In genomic region chr2:5981241-5982055, GRCh38 we compare ENCODE assay signal across 10 cellular contexts.
DNase-seq lines count a peak whose midpoint lies in the region; ATAC-seq, FAIRE-seq and TF ChIP-seq lines count a peak whose summit lies in the region.
"Had no signal": no experiment of that assay in that cellular context is flagged by ENCODE, and none has a peak within 500 bp of the region (broad histone marks: within the 10 kb centered on the region; RNA-seq: fewer than 3 reads in every experiment).

No MANE protein-coding gene starts in this region.

- no peak for ATAC-seq in activated naive CD8-positive, alpha-beta T cell treated with anti-CD3 and anti-CD28 coated beads, Interleukin-2, amount 50 U/mL, for 24 hours
- peak; percentile 33 for ATAC-seq in activated CD8-positive, alpha-beta T cell treated with anti-CD3 and anti-CD28 coated beads, Interleukin-2, amount 10 ng/mL, durations not matched to agents 7 days and 5 days
- no peak for ATAC-seq in HG03432 (IDR thresholded peaks at IDR 0.05; ENCODE audit: unreplicated experiment)
- ATAC-seq: upper lobe of right lung had no signal

- DNase-seq in activated naive CD8-positive, alpha-beta T cell treated with anti-CD3 and anti-CD28 coated beads for 36 hours: peak; percentile 1
- DNase-seq in activated naive CD8-positive, alpha-beta T cell treated with anti-CD3 and anti-CD28 coated beads, Interleukin-2, amount 50 U/mL, for 24 hours: no peak
- DNase-seq in activated CD8-positive, alpha-beta T cell treated with anti-CD3 and anti-CD28 coated beads, Interleukin-2, amount 10 ng/mL, durations not matched to agents 7 days and 5 days: no peak
- peak; percentile 73 for DNase-seq in kidney
- no peak for DNase-seq in activated naive CD4-positive, alpha-beta T cell treated with anti-CD3 and anti-CD28 coated beads for 36 hours
- DNase-seq in HFFc6: no peak
- DNase-seq: KBM-7, upper lobe of right lung had no signal

- H3K27ac Mint-ChIP-seq in activated naive CD8-positive, alpha-beta T cell treated with anti-CD3 and anti-CD28 coated beads for 36 hours: no peak overlapping the region
- H3K27ac Mint-ChIP-seq in activated naive CD8-positive, alpha-beta T cell treated with anti-CD3 and anti-CD28 coated beads, Interleukin-2, amount 50 U/mL, for 24 hours: no peak overlapping the region
- H3K27ac Mint-ChIP-seq in activated CD8-positive, alpha-beta T cell treated with anti-CD3 and anti-CD28 coated beads, Interleukin-2, amount 10 ng/mL, durations not matched to agents 7 days and 5 days: no peak overlapping the region
- no peak overlapping the region for H3K27ac Mint-ChIP-seq in activated naive CD4-positive, alpha-beta T cell treated with anti-CD3 and anti-CD28 coated beads for 36 hours
- H3K27ac Mint-ChIP-seq in HFFc6: no peak overlapping the region

- peak overlapping the region; percentile 18 for H3K4me3 Mint-ChIP-seq in activated naive CD8-positive, alpha-beta T cell treated with anti-CD3 and anti-CD28 coated beads for 36 hours
- no peak overlapping the region for H3K4me3 Mint-ChIP-seq in activated naive CD8-positive, alpha-beta T cell treated with anti-CD3 and anti-CD28 coated beads, Interleukin-2, amount 50 U/mL, for 24 hours
- H3K4me3 Mint-ChIP-seq in activated CD8-positive, alpha-beta T cell treated with anti-CD3 and anti-CD28 coated beads, Interleukin-2, amount 10 ng/mL, durations not matched to agents 7 days and 5 days: peak overlapping the region; percentile 31
- H3K4me3 Mint-ChIP-seq in activated naive CD4-positive, alpha-beta T cell treated with anti-CD3 and anti-CD28 coated beads for 36 hours: no peak overlapping the region
- no peak overlapping the region for H3K4me3 Mint-ChIP-seq in HFFc6

- intact Hi-C loops in kidney (cut with DNase I): no loop called here
- intact Hi-C loops in activated naive CD4-positive, alpha-beta T cell treated with anti-CD3 and anti-CD28 coated beads for 36 hours (cut with micrococcal nuclease): no loop called here

- peaks cover 20% of the 10 kb centered on the region for H3K27me3 Mint-ChIP-seq in activated naive CD8-positive, alpha-beta T cell treated with anti-CD3 and anti-CD28 coated beads for 36 hours
- H3K27me3 Mint-ChIP-seq in activated naive CD8-positive, alpha-beta T cell treated with anti-CD3 and anti-CD28 coated beads, Interleukin-2, amount 50 U/mL, for 24 hours: no peaks in the 10 kb centered on the region
- no peaks in the 10 kb centered on the region for H3K27me3 Mint-ChIP-seq in activated CD8-positive, alpha-beta T cell treated with anti-CD3 and anti-CD28 coated beads, Interleukin-2, amount 10 ng/mL, durations not matched to agents 7 days and 5 days (ENCODE audit: low read depth)
- peaks cover 3% of the 10 kb centered on the region for H3K27me3 Mint-ChIP-seq in activated naive CD4-positive, alpha-beta T cell treated with anti-CD3 and anti-CD28 coated beads for 36 hours (ENCODE audit: low read depth)
- no peaks in the 10 kb centered on the region for H3K27me3 Mint-ChIP-seq in HFFc6 (ENCODE audit: insufficient read depth)

- CTCF ChIA-PET in activated CD8-positive, alpha-beta T cell treated with anti-CD3 and anti-CD28 coated beads, Interleukin-2, amount 10 ng/mL, durations not matched to agents 7 days and 5 days (lab: Charles Lee): no interaction called here
- CTCF ChIA-PET in activated naive CD4-positive, alpha-beta T cell treated with anti-CD3 and anti-CD28 coated beads for 36 hours (lab: Charles Lee): no interaction called here

- TF ChIP-seq CTCF in kidney (IDR thresholded peaks at IDR 0.05; ENCODE audit: borderline replicate concordance, extremely low read depth, insufficient read depth) (no peak), HFFc6 (IDR thresholded peaks at IDR 0.05) (no peak)

- H3K36me3 ChIP-seq in kidney (ENCODE audit: control insufficient read depth in 1 of 2, insufficient read depth in 2 of 2, low read length in 2 of 2): no peaks in the 10 kb centered on the region
- H3K36me3 ChIP-seq: upper lobe of right lung had no signal

- H3K4me1 Mint-ChIP-seq in activated naive CD8-positive, alpha-beta T cell treated with anti-CD3 and anti-CD28 coated beads for 36 hours: no peaks in the 10 kb centered on the region
- no peaks in the 10 kb centered on the region for H3K4me1 Mint-ChIP-seq in activated naive CD8-positive, alpha-beta T cell treated with anti-CD3 and anti-CD28 coated beads, Interleukin-2, amount 50 U/mL, for 24 hours
- H3K4me1 Mint-ChIP-seq in activated CD8-positive, alpha-beta T cell treated with anti-CD3 and anti-CD28 coated beads, Interleukin-2, amount 10 ng/mL, durations not matched to agents 7 days and 5 days (ENCODE audit: low read depth): peaks cover 2% of the 10 kb centered on the region
- H3K4me1 Mint-ChIP-seq in activated naive CD4-positive, alpha-beta T cell treated with anti-CD3 and anti-CD28 coated beads for 36 hours (ENCODE audit: low read depth): no peaks in the 10 kb centered on the region
- no peaks in the 10 kb centered on the region for H3K4me1 Mint-ChIP-seq in HFFc6 (ENCODE audit: low read depth)

- no peaks in the 10 kb centered on the region for H3K9me3 Mint-ChIP-seq in activated naive CD8-positive, alpha-beta T cell treated with anti-CD3 and anti-CD28 coated beads for 36 hours
- H3K9me3 Mint-ChIP-seq in activated naive CD8-positive, alpha-beta T cell treated with anti-CD3 and anti-CD28 coated beads, Interleukin-2, amount 50 U/mL, for 24 hours: no peaks in the 10 kb centered on the region
- H3K9me3 Mint-ChIP-seq in activated CD8-positive, alpha-beta T cell treated with anti-CD3 and anti-CD28 coated beads, Interleukin-2, amount 10 ng/mL, durations not matched to agents 7 days and 5 days (ENCODE audit: insufficient read depth): no peaks in the 10 kb centered on the region
- no peaks in the 10 kb centered on the region for H3K9me3 Mint-ChIP-seq in activated naive CD4-positive, alpha-beta T cell treated with anti-CD3 and anti-CD28 coated beads for 36 hours
- H3K9me3 Mint-ChIP-seq in HFFc6: peaks cover 66% of the 10 kb centered on the region

- H3K36me3 Mint-ChIP-seq in activated naive CD8-positive, alpha-beta T cell treated with anti-CD3 and anti-CD28 coated beads for 36 hours: no peaks in the 10 kb centered on the region
- H3K36me3 Mint-ChIP-seq in activated naive CD8-positive, alpha-beta T cell treated with anti-CD3 and anti-CD28 coated beads, Interleukin-2, amount 50 U/mL, for 24 hours (ENCODE audit: low read depth): no peaks in the 10 kb centered on the region
- no peaks in the 10 kb centered on the region for H3K36me3 Mint-ChIP-seq in activated CD8-positive, alpha-beta T cell treated with anti-CD3 and anti-CD28 coated beads, Interleukin-2, amount 10 ng/mL, durations not matched to agents 7 days and 5 days (ENCODE audit: low read depth)
- H3K36me3 Mint-ChIP-seq in activated naive CD4-positive, alpha-beta T cell treated with anti-CD3 and anti-CD28 coated beads for 36 hours (ENCODE audit: low read depth): no peaks in the 10 kb centered on the region
- no peaks in the 10 kb centered on the region for H3K36me3 Mint-ChIP-seq in HFFc6 (ENCODE audit: low read depth)

- H3K9ac ChIP-seq in kidney (ENCODE audit: low read length in 2 of 2): no peak overlapping the region

- no peaks in the 10 kb centered on the region for H3K4me1 ChIP-seq in kidney (ENCODE audit: control insufficient read depth in 1 of 2, insufficient read depth in 1 of 2, low read depth in 1 of 2, low read length in 2 of 2)
- H3K4me1 ChIP-seq: upper lobe of right lung had no signal

- FAIRE-seq in kidney (lab: Jason Lieb, UNC): no peak

- H3K27ac ChIP-seq in kidney (ENCODE audit: low read depth in 2 of 2, low read length in 2 of 2) (no peak overlapping the region), temporal lobe (ENCODE audit: low read depth, low read length) (peak overlapping the region; percentile 70)
- H3K27ac ChIP-seq: upper lobe of right lung had no signal

- POLR2A ChIA-PET in activated CD8-positive, alpha-beta T cell treated with anti-CD3 and anti-CD28 coated beads, Interleukin-2, amount 10 ng/mL, durations not matched to agents 7 days and 5 days (lab: Charles Lee): no interaction called here

- no peak overlapping the region for H3K4me3 ChIP-seq in kidney (ENCODE audit: low read length in 2 of 2)
- H3K4me3 ChIP-seq: upper lobe of right lung had no signal

- H3K9me3 ChIP-seq in kidney (ENCODE audit: control insufficient read depth in 1 of 2, low read length in 2 of 2): no peaks in the 10 kb centered on the region
- H3K9me3 ChIP-seq: upper lobe of right lung had no signal

Comparison
In these comparisons a context has a peak if more than half of its experiments do, and no peak if none do; other contexts are left out.
1. DNase-seq: peak in activated naive CD8-positive, alpha-beta T cell treated with anti-CD3 and anti-CD28 coated beads for 36 hours (single experiment) and kidney (single experiment); none in activated naive CD8-positive, alpha-beta T cell treated with anti-CD3 and anti-CD28 coated beads, Interleukin-2, amount 50 U/mL, for 24 hours (single experiment), activated CD8-positive, alpha-beta T cell treated with anti-CD3 and anti-CD28 coated beads, Interleukin-2, amount 10 ng/mL, durations not matched to agents 7 days and 5 days (single experiment), activated naive CD4-positive, alpha-beta T cell treated with anti-CD3 and anti-CD28 coated beads for 36 hours (single experiment) and HFFc6 (single experiment).
2. H3K4me3 Mint-ChIP-seq: peak in activated naive CD8-positive, alpha-beta T cell treated with anti-CD3 and anti-CD28 coated beads for 36 hours (single experiment) and activated CD8-positive, alpha-beta T cell treated with anti-CD3 and anti-CD28 coated beads, Interleukin-2, amount 10 ng/mL, durations not matched to agents 7 days and 5 days (single experiment); none in activated naive CD8-positive, alpha-beta T cell treated with anti-CD3 and anti-CD28 coated beads, Interleukin-2, amount 50 U/mL, for 24 hours (single experiment), activated naive CD4-positive, alpha-beta T cell treated with anti-CD3 and anti-CD28 coated beads for 36 hours (single experiment) and HFFc6 (single experiment).